In genomic region chr1:157520386-157520935, GRCh38 we compare ENCODE assay signal across 1 cellular context.
TF ChIP-seq lines count a peak whose summit lies in the region.

No MANE protein-coding gene starts in this region.

TF ChIP-seq in GM23338, 12 proteins besides CTCF, POLR2A, EP300 and RAD21 (continued from another document):
- TF ChIP-seq REST (IDR thresholded peaks at IDR 0.05; ENCODE audit: unreplicated experiment): no peak
- TF ChIP-seq CREB1 (CRISPR knock-in tag; IDR thresholded peaks at IDR 0.05; ENCODE audit: low read depth): no peak
- no peak for TF ChIP-seq NANOG (IDR thresholded peaks at IDR 0.05; ENCODE audit: borderline replicate concordance)
- no peak for TF ChIP-seq ZNF331 (CRISPR knock-in tag; IDR thresholded peaks at IDR 0.05; ENCODE audit: low read depth)
- TF ChIP-seq EZH2phosphoT487 (IDR thresholded peaks at IDR 0.05; ENCODE audit: unreplicated experiment): no peak
- no peak for TF ChIP-seq STAT1 (IDR thresholded peaks at IDR 0.05; ENCODE audit: unreplicated experiment)
- no peak for TF ChIP-seq ZNF462 (CRISPR knock-in tag; IDR thresholded peaks at IDR 0.05)
- TF ChIP-seq EZH2 (IDR thresholded peaks at IDR 0.05; ENCODE audit: low read depth, unreplicated experiment): no peak
- no peak for TF ChIP-seq POLR2AphosphoS5 (IDR thresholded peaks at IDR 0.05; ENCODE audit: low read depth)
TF ChIP-seq in GM23338: peak in this region for 0.
